Comparison of ENCODE assay signal across 8 cellular contexts in genomic region chr16:85029413-85029794, GRCh38. TPM values are rescaled to one million over a fixed set of nuclear protein-coding genes. Genes with fewer than 3 reads are reported as not detected.
DNase-seq lines count a peak whose midpoint lies in the region; ATAC-seq, FAIRE-seq and TF ChIP-seq lines count a peak whose summit lies in the region.

No MANE protein-coding gene starts in this region.

- no peak for TF ChIP-seq RAD21 in A549 (conservative IDR thresholded peaks at IDR 0.05 in 1 of 2, IDR thresholded peaks at IDR 0.05 in 1 of 2)

- H3K4me3 Mint-ChIP-seq in MCF 10A (ENCODE audit: unreplicated experiment) (peak overlapping the region; percentile 84), nephron (peak overlapping the region; percentile 81 to 90 (median 82))

- H3K27ac Mint-ChIP-seq in MCF 10A (ENCODE audit: low read depth, unreplicated experiment) (peak overlapping the region; percentile 10), nephron (peak overlapping the region in 2 of 3 experiments; percentile 23 to 25)

- CTCF ChIA-PET in A549 (lab: Yijun Ruan, JAX) (no interaction called here), MCF 10A (lab: Yijun Ruan, JAX) (no interaction called here)

- H3K4me1 Mint-ChIP-seq in MCF 10A (ENCODE audit: insufficient read depth, unreplicated experiment) (peaks cover 18% of the 10 kb centered on the region), nephron (peaks cover 29% of the 10 kb centered on the region)

- H3K9me3 Mint-ChIP-seq in MCF 10A (ENCODE audit: unreplicated experiment), result no peaks in the 10 kb centered on the region
- no peaks in the 10 kb centered on the region for H3K9me3 Mint-ChIP-seq in nephron

- H3K4me2 ChIP-seq in A549, result peak overlapping the region; percentile 78

- H3K27me3 ChIP-seq in upper lobe of left lung, result no peaks in the 10 kb centered on the region

- TF ChIP-seq CTCF in A549 (IDR thresholded peaks at IDR 0.05), result no peak
- no peak for TF ChIP-seq CTCF in MCF 10A (IDR thresholded peaks at IDR 0.05; ENCODE audit: unreplicated experiment)
- no peak for TF ChIP-seq CTCF in nephron (IDR thresholded peaks at IDR 0.05; ENCODE audit: unreplicated experiment in 3 of 3)
- no peak for TF ChIP-seq CTCF in upper lobe of left lung (IDR thresholded peaks at IDR 0.05)

- 11% methylated on average over 5 of the region's 5 CpGs for WGBS in A549 (ENCODE audit: missing lambda C conversion rate)
- WGBS in upper lobe of left lung, 2 donors, result 49 to 59% methylated on average over 5 of the region's 5 CpGs

- no peak for FAIRE-seq in A549 (lab: Jason Lieb, UNC)

- TF ChIP-seq POLR2A in A549 (IDR thresholded peaks at IDR 0.05; ENCODE audit: low read length) (no peak), upper lobe of left lung (IDR thresholded peaks at IDR 0.05) (no peak)

- intact Hi-C loops in MCF 10A (cut with micrococcal nuclease), result loop anchor here (2.0 kb wide), 1 partner anchor 57 kb away; no protein-coding TSS in a partner anchor

- peaks cover 0 to 11% (median 3%) of the 10 kb centered on the region in 4 donors for H3K36me3 ChIP-seq in upper lobe of left lung

- H3K27me3 Mint-ChIP-seq in MCF 10A (ENCODE audit: insufficient read depth, unreplicated experiment) (no peaks in the 10 kb centered on the region), nephron (ENCODE audit: low read depth) (peaks cover 26% of the 10 kb centered on the region)

- H3K9me3 ChIP-seq in A549 (no peaks in the 10 kb centered on the region), upper lobe of left lung (peaks cover 0 to 4% (median 0%) of the 10 kb centered on the region in 4 donors)

- POLR2A ChIA-PET in A549 (lab: Yijun Ruan, JAX), result no interaction called here
- POLR2A ChIA-PET in MCF 10A (lab: Yijun Ruan, JAX), result interaction anchor here (0.7 to 6.1 kb wide), 5 partner anchors 18 to 122 kb away, joined by 3 to 163 read pairs (median 9); partner anchors contain the start of gene ZDHHC7

- H3K4me3 ChIP-seq in A549 (no peak overlapping the region; the same call in 2 of the 3 replicates), upper lobe of left lung (peak overlapping the region in 2 of 4 donors; percentile 83 to 95)

- DNase-seq in A549 (ENCODE audit: low read depth in 1 of 2, low spot score in 1 of 2) (no peak), H4 (ENCODE audit: low spot score) (peak; percentile 53), T-helper 22 cell (ENCODE audit: low read depth) (peak; percentile 68), MCF 10A (ENCODE audit: unreplicated experiment) (peak; percentile 81), upper lobe of left lung (no peak), iPS-NIHi7 (ENCODE audit: extremely low spot score) (no peak)

- H3K4me1 ChIP-seq in A549, result peaks cover 31% of the 10 kb centered on the region
- H3K4me1 ChIP-seq in upper lobe of left lung, result peaks cover 24 to 58% (median 36%) of the 10 kb centered on the region in 4 donors

- peak; percentile 52; a peak in 4 of 6 replicates for ATAC-seq in A549
- ATAC-seq in upper lobe of left lung (ENCODE audit: low FRiP score in 2 of 2), result peak in 1 of 2 donors; percentile 55
- ATAC-seq in GM21526 (IDR thresholded peaks at IDR 0.05; ENCODE audit: low FRiP score, unreplicated experiment), result no peak

- H3K27ac ChIP-seq in A549 (0 out of 6 replicates have a peak overlapping the region, but pooled peaks of 1 of the 2 experiments have one; percentile 26), upper lobe of left lung (peak overlapping the region in 3 of 4 donors; percentile 88 to 98 (median 90))

- TF ChIP-seq EP300 in A549 (IDR thresholded peaks at IDR 0.05) (no peak), upper lobe of left lung (IDR thresholded peaks at IDR 0.05) (no peak)

- no TSS peak for BruUV-seq in MCF 10A (replicated peaks; lab: Mats Ljungman, UMichigan)

- H3K36me3 Mint-ChIP-seq in MCF 10A (ENCODE audit: insufficient read depth, unreplicated experiment) (peaks cover 12% of the 10 kb centered on the region), nephron (ENCODE audit: low read depth) (no peaks in the 10 kb centered on the region)

TF ChIP-seq in A549, 52 proteins besides CTCF, POLR2A, EP300 and RAD21:
- TF ChIP-seq E2F6 (IDR thresholded peaks at IDR 0.05; ENCODE audit: borderline replicate concordance, low read depth) (no peak), KDM1A (IDR thresholded peaks at IDR 0.05; ENCODE audit: low read depth) (no peak), RCOR1 (IDR thresholded peaks at IDR 0.05; ENCODE audit: low read depth, low read length) (no peak), FOSL2 (IDR thresholded peaks at IDR 0.05) (peak; percentile 32; the same call in 1 of the 2 replicates), FOSL2 (CRISPR knock-in tag; IDR thresholded peaks at IDR 0.05) (peak; percentile 83), CBX8 (IDR thresholded peaks at IDR 0.05) (no peak)
- TF ChIP-seq, protein P1, sequence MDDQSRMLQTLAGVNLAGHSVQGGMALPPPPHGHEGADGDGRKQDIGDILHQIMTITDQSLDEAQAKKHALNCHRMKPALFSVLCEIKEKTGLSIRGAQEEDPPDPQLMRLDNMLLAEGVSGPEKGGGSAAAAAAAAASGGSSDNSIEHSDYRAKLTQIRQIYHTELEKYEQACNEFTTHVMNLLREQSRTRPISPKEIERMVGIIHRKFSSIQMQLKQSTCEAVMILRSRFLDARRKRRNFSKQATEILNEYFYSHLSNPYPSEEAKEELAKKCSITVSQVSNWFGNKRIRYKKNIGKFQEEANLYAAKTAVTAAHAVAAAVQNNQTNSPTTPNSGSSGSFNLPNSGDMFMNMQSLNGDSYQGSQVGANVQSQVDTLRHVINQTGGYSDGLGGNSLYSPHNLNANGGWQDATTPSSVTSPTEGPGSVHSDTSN (IDR thresholded peaks at IDR 0.05), result no peak

RNA-seq across cellular contexts. Expression of gene KIAA0513, which starts 1.8 kb away (rescaled TPM):
- 1.5 and 1.8 TPM in 2 replicates for polyA plus RNA-seq in A549 (2011; rRNA removed)
- 0.82 and 1.0 TPM in 2 replicates for polyA plus RNA-seq in A549 (2012; cell fraction: cytosol; rRNA removed)
- 1.0 and 1.1 TPM in 2 replicates for polyA plus RNA-seq in A549 (2012; cell fraction: nucleus; rRNA removed)
- 1.7 to 2.3 TPM (median 1.8 TPM) in 3 replicates for polyA plus RNA-seq in A549 (2017; fragmentation: RNase III; extraction: RNeasy Plus Mini Kit Qiagen cat#74134 plus additional on column Dnase treatment)
- polyA minus RNA-seq in A549 (2011; rRNA and poly(A)+ RNA removed), result 1.5 and 5.3 TPM in 2 replicates
- 2.5 and 2.9 TPM in 2 replicates for total RNA-seq in H4 (2014; rRNA removed; shearing (Covaris generic))
- 4.2 and 4.9 TPM in 2 replicates for total RNA-seq in MCF 10A (2022)
- total RNA-seq in upper lobe of left lung, result 10 to 100 TPM; 21.6 to 77.5 (median 37.9) TPM

RNA-seq across cellular contexts. Expression of gene ZDHHC7, which starts 18.1 kb away (rescaled TPM):
- 58.0 and 88.6 TPM in 2 replicates for polyA plus RNA-seq in A549 (2011; rRNA removed)
- polyA plus RNA-seq in A549 (2012; cell fraction: cytosol; rRNA removed), result 65.9 and 68.3 TPM in 2 replicates
- polyA plus RNA-seq in A549 (2012; cell fraction: nucleus; rRNA removed), result 54.7 and 55.5 TPM in 2 replicates
- polyA plus RNA-seq in A549 (2017; fragmentation: RNase III; extraction: RNeasy Plus Mini Kit Qiagen cat#74134 plus additional on column Dnase treatment), result 39.4 to 43.7 TPM (median 42.3 TPM) in 3 replicates
- 70.3 and 80.3 TPM in 2 replicates for polyA minus RNA-seq in A549 (2011; rRNA and poly(A)+ RNA removed)
- total RNA-seq in H4 (2014; rRNA removed; shearing (Covaris generic)), result 55.0 and 77.6 TPM in 2 replicates
- 46.3 and 54.5 TPM in 2 replicates for total RNA-seq in MCF 10A (2022)
- total RNA-seq in upper lobe of left lung, result 100 to 1,000 TPM in 1 of 6 donors, 10 to 100 TPM in 5; 77.4 to 112 (median 92.7) TPM

Comparison
In these comparisons a context has a peak if more than half of its experiments do, and no peak if none do; other contexts are left out.
1. DNase-seq: peak in H4 (single experiment), T-helper 22 cell (single experiment) and MCF 10A (single experiment); none in A549 (0 of 2), upper lobe of left lung (0 of 2) and iPS-NIHi7 (single experiment).